In the genomic region with DNA sequence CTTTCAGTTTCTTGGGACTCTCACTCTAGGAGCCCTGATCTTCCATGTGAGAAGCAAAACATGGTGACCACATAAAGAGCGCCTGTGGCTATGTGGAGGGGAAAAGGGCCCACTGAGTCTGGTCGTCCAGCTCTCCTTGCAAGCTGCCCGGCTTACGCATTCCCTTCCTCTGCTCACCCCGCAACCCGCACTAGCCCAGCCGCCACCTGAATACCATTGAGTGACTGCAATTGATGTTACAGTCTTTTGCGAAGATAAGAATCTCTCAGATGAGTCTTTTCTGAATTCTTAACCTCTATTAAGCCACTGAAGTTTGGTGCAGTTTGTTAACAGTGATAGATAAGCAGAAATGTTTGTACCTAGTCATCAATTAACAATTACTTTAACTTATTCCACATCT, we compare ENCODE assay signal across 24 cellular contexts.
A peak's percentile ranks its signal among the peaks of the same experiment; 100 is the strongest.
DNase-seq lines count a peak whose midpoint lies in the region; TF ChIP-seq lines count a peak whose summit lies in the region.
"Had no signal": no experiment of that assay in that cellular context is flagged by ENCODE, and none has a peak within 500 bp of the region (broad histone marks: within the 10 kb centered on the region; RNA-seq: fewer than 3 reads in every experiment).

No MANE protein-coding gene starts in this region.

- no peak for TF ChIP-seq CTCF in osteoblast (IDR thresholded peaks at IDR 0.05; ENCODE audit: extremely low read depth, low read depth, low read length)

- no peaks in the 10 kb centered on the region for H4K20me1 ChIP-seq in osteoblast (ENCODE audit: insufficient read depth, low read length)

- H3K79me2 ChIP-seq in osteoblast (ENCODE audit: insufficient read depth, low read length): no peaks in the 10 kb centered on the region

- H3K4me2 ChIP-seq in osteoblast (ENCODE audit: insufficient read depth, low read length): no peak overlapping the region

- H3K4me1 ChIP-seq in HUES6 (ENCODE audit: control insufficient read depth, insufficient read depth, low read length) (peaks cover 4% of the 10 kb centered on the region), osteoblast (ENCODE audit: insufficient read depth, low read length) (peaks cover 18% of the 10 kb centered on the region)
- H3K4me1 ChIP-seq: ascending aorta, BE2C had no signal

- H3K4me3 ChIP-seq in HUES6 (ENCODE audit: low read depth, low read length): no peak overlapping the region
- H3K4me3 ChIP-seq in osteoblast (ENCODE audit: insufficient read depth, low read length): no peak overlapping the region
- H3K4me3 ChIP-seq: ascending aorta, GM12878, SK-N-MC had no signal

- DNase-seq in D341Med (ENCODE audit: low spot score) (peak; percentile 16), amniotic epithelial cell (ENCODE audit: low read depth) (peak; percentile 22), osteoblast (ENCODE audit: insufficient read length, low spot score, missing footprints) (peak; percentile 18), NCI-H526 (lab: John Stamatoyannopoulos, UW) (no peak), NAMALWA (ENCODE audit: low spot score) (no peak), NCI-H526 treated with DMSO at 0.1 percent for 48 hours (lab: John Stamatoyannopoulos, UW) (no peak)
- no peak for DNase-seq in activated effector memory CD4-positive, alpha-beta T cell treated with anti-CD3 and anti-CD28 coated beads, Interleukin-2, amount 50 U/mL, for 16 hours
- DNase-seq: ACHN; activated CD8-positive, alpha-beta T cell treated with anti-CD3 and anti-CD28 coated beads for 36 hours; BE2C; central memory CD4-positive, alpha-beta T cell; DMS79; Karpas-422; MV-4-11; naive thymus-derived CD8-positive, alpha-beta T cell; NCI-H146; NCI-H2171; NCI-H524; stimulated activated naive CD4-positive, alpha-beta T cell treated with Interleukin-2 at 50 U/mL for 16 hours had no signal

- H3K9me3 ChIP-seq in HUES6 (ENCODE audit: control insufficient read depth, insufficient read depth, low read depth, low read length): no peaks in the 10 kb centered on the region
- H3K9me3 ChIP-seq in osteoblast (ENCODE audit: low read depth, low read length): no peaks in the 10 kb centered on the region
- H3K9me3 ChIP-seq: ascending aorta, BE2C had no signal

- H3K36me3 ChIP-seq in HUES6 (ENCODE audit: control insufficient read depth, insufficient read depth, low read length) (no peaks in the 10 kb centered on the region), osteoblast (ENCODE audit: insufficient read depth, low read length) (no peaks in the 10 kb centered on the region)
- H3K36me3 ChIP-seq: ascending aorta, BE2C had no signal

- no peaks in the 10 kb centered on the region for H3K27me3 ChIP-seq in HUES6 (ENCODE audit: control insufficient read depth, insufficient read depth, low read length)
- H3K27me3 ChIP-seq in osteoblast (ENCODE audit: insufficient read depth, low read length): no peaks in the 10 kb centered on the region
- H3K27me3 ChIP-seq: ascending aorta, BE2C had no signal

- H2AFZ ChIP-seq in osteoblast (ENCODE audit: low read length): no peak overlapping the region

- no peak overlapping the region for H3K9ac ChIP-seq in HUES6 (ENCODE audit: low read length)

- H3K27ac ChIP-seq in HUES6 (ENCODE audit: low read depth, low read length) (0 out of 2 replicates have a peak overlapping the region, but pooled peaks have one; percentile 16), osteoblast (ENCODE audit: low read depth, low read length) (peak overlapping the region; percentile 81)
- H3K27ac ChIP-seq: ascending aorta, HL-60, SK-N-MC had no signal

Comparison
In these comparisons a context has a peak if more than half of its experiments do, and no peak if none do; other contexts are left out.
1. DNase-seq: peak in D341Med (single experiment), amniotic epithelial cell (single experiment) and osteoblast (single experiment); none in NCI-H526 (0 of 2), NAMALWA (single experiment), NCI-H526 treated with DMSO at 0.1 percent for 48 hours (single experiment) and activated effector memory CD4-positive, alpha-beta T cell treated with anti-CD3 and anti-CD28 coated beads, Interleukin-2, amount 50 U/mL, for 16 hours (single experiment).